ENCODE assay signal across 1 cellular context in genomic region chr14:31950760-31951637, GRCh38.
TF ChIP-seq lines count a peak whose summit lies in the region.

No MANE protein-coding gene starts in this region.

TF ChIP-seq in HepG2, 621 proteins besides CTCF, POLR2A, EP300 and RAD21 (continued from another document):
- TF ChIP-seq, protein P1, sequence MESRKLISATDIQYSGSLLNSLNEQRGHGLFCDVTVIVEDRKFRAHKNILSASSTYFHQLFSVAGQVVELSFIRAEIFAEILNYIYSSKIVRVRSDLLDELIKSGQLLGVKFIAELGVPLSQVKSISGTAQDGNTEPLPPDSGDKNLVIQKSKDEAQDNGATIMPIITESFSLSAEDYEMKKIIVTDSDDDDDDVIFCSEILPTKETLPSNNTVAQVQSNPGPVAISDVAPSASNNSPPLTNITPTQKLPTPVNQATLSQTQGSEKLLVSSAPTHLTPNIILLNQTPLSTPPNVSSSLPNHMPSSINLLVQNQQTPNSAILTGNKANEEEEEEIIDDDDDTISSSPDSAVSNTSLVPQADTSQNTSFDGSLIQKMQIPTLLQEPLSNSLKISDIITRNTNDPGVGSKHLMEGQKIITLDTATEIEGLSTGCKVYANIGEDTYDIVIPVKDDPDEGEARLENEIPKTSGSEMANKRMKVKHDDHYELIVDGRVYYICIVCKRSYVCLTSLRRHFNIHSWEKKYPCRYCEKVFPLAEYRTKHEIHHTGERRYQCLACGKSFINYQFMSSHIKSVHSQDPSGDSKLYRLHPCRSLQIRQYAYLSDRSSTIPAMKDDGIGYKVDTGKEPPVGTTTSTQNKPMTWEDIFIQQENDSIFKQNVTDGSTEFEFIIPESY (CRISPR knock-in tag; IDR thresholded peaks at IDR 0.05): no peak
- no peak for TF ChIP-seq SNRNP70 (IDR thresholded peaks at IDR 0.05; ENCODE audit: low read depth, low read length)
